In the genomic region with DNA sequence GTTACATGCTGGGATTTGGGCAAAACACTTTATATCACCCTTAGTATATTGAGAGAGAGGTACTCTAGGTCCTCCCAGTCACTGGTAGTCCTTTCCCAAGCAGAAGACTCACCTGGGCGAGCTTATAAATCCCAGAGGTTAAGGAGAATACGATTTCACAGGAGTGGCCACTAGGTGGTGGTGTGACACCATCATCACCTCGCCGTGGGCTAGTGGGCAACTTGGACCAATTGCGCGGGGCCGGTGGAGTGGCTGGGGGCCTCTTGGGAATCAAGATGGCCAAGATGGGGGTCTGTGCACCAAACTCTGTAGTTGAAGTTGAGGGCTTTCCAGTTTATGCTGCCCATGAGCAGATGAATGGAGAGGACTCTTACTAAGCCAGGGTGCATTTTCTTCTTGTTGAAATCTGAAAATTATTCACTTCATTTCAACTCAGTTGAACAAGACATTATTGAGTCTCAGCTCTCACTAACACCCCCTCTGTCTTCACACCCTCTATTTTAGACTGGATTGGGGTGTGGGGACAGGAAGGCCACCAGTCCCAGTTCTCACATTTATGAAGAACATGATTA, we compare ENCODE assay signal across 8 cellular contexts.
DNase-seq lines count a peak whose midpoint lies in the region; ATAC-seq and TF ChIP-seq lines count a peak whose summit lies in the region.

No MANE protein-coding gene starts in this region.

- peak; percentile 36 for DNase-seq in AG08396 (ENCODE audit: low spot score)
- peak; percentile 49 for DNase-seq in NCI-H748 (lab: John Stamatoyannopoulos, UW; ENCODE audit: unreplicated experiment)
- DNase-seq in astrocyte of the hippocampus (ENCODE audit: low read depth, low spot score): peak; percentile 56
- peak; percentile 81 for DNase-seq in iPS-NIHi7 (ENCODE audit: extremely low spot score)
- DNase-seq in stimulated activated CD4-positive, alpha-beta T cell treated with anti-CD3 and anti-CD28 coated beads, TNF-alpha, amount 100 ng/mL, for 48 hours (ENCODE audit: low read depth in 3 of 3): peak in 2 of 3 donors; percentile 3 to 11

- ATAC-seq in HG03520 (IDR thresholded peaks at IDR 0.05; ENCODE audit: unreplicated experiment) (no peak), GM19467 (IDR thresholded peaks at IDR 0.05; ENCODE audit: unreplicated experiment) (no peak)

- peak; percentile 73 for TF ChIP-seq CTCF in GM12874 (IDR thresholded peaks at IDR 0.05; ENCODE audit: insufficient read depth, low read depth, low read length)

Comparison
In these comparisons a context has a peak if more than half of its experiments do, and no peak if none do; other contexts are left out.
1. DNase-seq: peak in every context shown above with its lines; median percentile 81 in iPS-NIHi7; 56 in astrocyte of the hippocampus; 49 in NCI-H748; 36 in AG08396; 7 in stimulated activated CD4-positive, alpha-beta T cell treated with anti-CD3 and anti-CD28 coated beads, TNF-alpha, amount 100 ng/mL, for 48 hours.